8 cellular contexts compared by ENCODE assay signal in the genomic region with DNA sequence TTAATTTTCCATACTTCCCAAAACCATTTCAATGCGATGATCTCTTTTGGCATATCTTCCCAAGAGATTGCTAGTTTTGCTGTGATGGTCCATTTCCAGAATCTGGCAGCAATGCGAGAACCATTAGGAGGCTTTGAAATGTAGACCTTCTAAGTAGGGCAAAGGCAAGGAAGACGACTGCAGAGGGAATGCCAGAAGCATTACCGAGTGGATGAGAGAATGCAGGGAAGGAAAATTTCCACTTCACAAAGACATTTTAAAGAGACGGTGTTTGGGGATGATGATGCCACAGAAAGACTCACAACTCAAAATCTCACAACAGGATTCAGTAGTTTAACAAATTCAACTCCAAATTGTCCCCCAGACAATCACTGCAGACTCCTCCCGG. TPM values are rescaled to one million over a fixed set of nuclear protein-coding genes. Genes with fewer than 3 reads are reported as not detected.
DNase-seq lines count a peak whose midpoint lies in the region; ATAC-seq lines count a peak whose summit lies in the region.

No MANE protein-coding gene starts in this region.

- H3K4me1 ChIP-seq in BLaER1 (peaks cover 14% of the 10 kb centered on the region), duodenal mucosa (ENCODE audit: control insufficient read depth in 1 of 2, insufficient read depth in 2 of 2, low read length in 2 of 2) (peaks cover 8 to 9% of the 10 kb centered on the region in 2 donors)

- peak overlapping the region; percentile 98 to 100 (median 99) for H3K27ac Mint-ChIP-seq in naive B cell

- H3K4me3 Mint-ChIP-seq in naive B cell = peak overlapping the region; percentile 91 to 97 (median 96)

- ATAC-seq in naive B cell (ENCODE audit: low read depth in 2 of 2) (no peak), HG03025 (IDR thresholded peaks at IDR 0.05; ENCODE audit: low FRiP score, unreplicated experiment) (no peak), HG02759 (IDR thresholded peaks at IDR 0.05; ENCODE audit: unreplicated experiment) (no peak), HG02870 (IDR thresholded peaks at IDR 0.05; ENCODE audit: unreplicated experiment) (no peak)

- H3K4me2 ChIP-seq in BLaER1 = peak overlapping the region; percentile 69

- H3K4me1 Mint-ChIP-seq in naive B cell = peaks cover 24 to 25% (median 24%) of the 10 kb centered on the region in 3 donors

- H3K27me3 Mint-ChIP-seq in naive B cell = peaks cover 4 to 15% (median 11%) of the 10 kb centered on the region in 3 donors

- H3K36me3 Mint-ChIP-seq in naive B cell = no peaks in the 10 kb centered on the region

- H3K4me3 ChIP-seq in BLaER1 (peak overlapping the region; percentile 68), MG63 (peak overlapping the region; percentile 89), duodenal mucosa (ENCODE audit: low read depth in 1 of 2, low read length in 2 of 2) (peak overlapping the region; percentile 78 to 91)

- H3K27me3 ChIP-seq in BLaER1 (no peaks in the 10 kb centered on the region), MG63 (no peaks in the 10 kb centered on the region), duodenal mucosa (ENCODE audit: control insufficient read depth in 1 of 2, insufficient read depth in 2 of 2, low read length in 2 of 2) (no peaks in the 10 kb centered on the region)

- H3K36me3 ChIP-seq in BLaER1 = no peaks in the 10 kb centered on the region
- no peaks in the 10 kb centered on the region for H3K36me3 ChIP-seq in MG63
- H3K36me3 ChIP-seq in duodenal mucosa (ENCODE audit: control insufficient read depth in 1 of 2, insufficient read depth in 2 of 2, low read length in 2 of 2) = no peaks in the 10 kb centered on the region

- H3K9me3 Mint-ChIP-seq in naive B cell = no peaks in the 10 kb centered on the region

- H4K20me1 ChIP-seq in BLaER1 = no peaks in the 10 kb centered on the region

- H3K27ac ChIP-seq in BLaER1 (no peak overlapping the region), duodenal mucosa (ENCODE audit: low read depth, low read length) (peak overlapping the region; percentile 67)

- H3K9me3 ChIP-seq in BLaER1 (peaks cover 6% of the 10 kb centered on the region; the same call in 1 of the 2 replicates), MG63 (no peaks in the 10 kb centered on the region), duodenal mucosa (ENCODE audit: control insufficient read depth in 1 of 2, low read length in 2 of 2) (no peaks in the 10 kb centered on the region)

- no peak for DNase-seq in MG63
- DNase-seq in naive B cell = no peak
- DNase-seq in NCI-H510A (lab: John Stamatoyannopoulos, UW) = no peak

- H3K9ac ChIP-seq in BLaER1 (no peak overlapping the region), duodenal mucosa (ENCODE audit: low read depth in 1 of 2, low read length in 2 of 2) (peak overlapping the region in 1 of 2 donors; percentile 60)

RNA-seq across cellular contexts. Expression of a gene that starts 0.5 kb away (rescaled TPM):
- 0.35 and 0.40 TPM in 2 replicates for total RNA-seq in MG63 (2014; rRNA removed; shearing (Covaris generic); ENCODE audit: low replicate concordance)
- polyA plus RNA-seq in naive B cell (ENCODE audit: low read depth in 6 of 6) = 1 to 10 TPM in 2 of 6 donors, under 1 TPM in 4; 0.09 to 1.3 (median 0.66) TPM

RNA-seq across cellular contexts. Expression of a gene that starts 2.0 kb away (rescaled TPM):
- 0.10 TPM in 1 of 2 replicates, not detected in the other for total RNA-seq in MG63 (2014; rRNA removed; shearing (Covaris generic); ENCODE audit: low replicate concordance)
- under 1 TPM in 1 of 6 donors, not detected in 5; 0.12 TPM for polyA plus RNA-seq in naive B cell (ENCODE audit: low read depth in 6 of 6)
